Comparison of ENCODE assay signal across 1 cellular context in genomic region chr6:8177721-8178120, GRCh38.
TF ChIP-seq lines count a peak whose summit lies in the region.

No MANE protein-coding gene starts in this region.

TF ChIP-seq in HepG2, 621 proteins besides CTCF, POLR2A, EP300 and RAD21 (continued from another document):
- TF ChIP-seq TRIM22 (IDR thresholded peaks at IDR 0.05) (no peak), YEATS4 (CRISPR knock-in tag; IDR thresholded peaks at IDR 0.05; ENCODE audit: borderline replicate concordance) (no peak), ZKSCAN8 (CRISPR knock-in tag; IDR thresholded peaks at IDR 0.05; ENCODE audit: borderline replicate concordance) (no peak), STAT5B (CRISPR knock-in tag; IDR thresholded peaks at IDR 0.05) (no peak)
TF ChIP-seq in HepG2: peak in this region for 1.
